ENCODE assay signal across 1 cellular context in the genomic region with DNA sequence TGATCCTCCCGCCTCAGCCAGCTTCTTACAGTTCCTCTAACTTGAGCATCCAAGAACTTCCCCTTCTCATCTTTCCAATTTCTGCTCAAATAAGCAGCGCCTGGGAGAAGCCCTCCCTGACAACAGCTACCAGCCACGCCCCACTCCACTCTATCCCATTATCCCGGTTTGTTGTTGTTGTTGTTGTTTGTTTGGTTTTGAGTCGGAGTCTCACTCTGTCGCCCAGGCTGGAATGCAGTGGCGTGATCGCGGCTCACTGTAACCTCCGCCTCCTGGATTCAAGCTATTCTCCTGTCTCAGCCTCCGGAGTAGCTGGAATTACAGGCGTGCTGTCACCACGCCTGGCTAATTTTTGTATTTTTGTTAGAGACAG.
TF ChIP-seq lines count a peak whose summit lies in the region.

No MANE protein-coding gene starts in this region.

TF ChIP-seq in IMR-90, 13 proteins besides CTCF, POLR2A, EP300 and RAD21:
- TF ChIP-seq NFE2L2 (IDR thresholded peaks at IDR 0.05; ENCODE audit: low read depth, low read length), result no peak
- no peak for TF ChIP-seq SMC3 (IDR thresholded peaks at IDR 0.05; ENCODE audit: low read depth, low read length)
- no peak for TF ChIP-seq RCOR1 (IDR thresholded peaks at IDR 0.05; ENCODE audit: insufficient replicate concordance, low read length)
- no peak for TF ChIP-seq MXI1 (IDR thresholded peaks at IDR 0.05; ENCODE audit: borderline replicate concordance, low read depth, low read length)
- no peak for TF ChIP-seq RFX5 (IDR thresholded peaks at IDR 0.05; ENCODE audit: low read depth, low read length)
- no peak for TF ChIP-seq CHD1 (IDR thresholded peaks at IDR 0.05; ENCODE audit: low read depth, low read length)
- TF ChIP-seq BHLHE40 (IDR thresholded peaks at IDR 0.05; ENCODE audit: low read depth, low read length), result no peak
- no peak for TF ChIP-seq MAZ (IDR thresholded peaks at IDR 0.05; ENCODE audit: borderline replicate concordance, low read depth, low read length)
- TF ChIP-seq CEBPB (IDR thresholded peaks at IDR 0.05; ENCODE audit: low read depth, low read length), result no peak
